13 cellular contexts compared by ENCODE assay signal in the genomic region with DNA sequence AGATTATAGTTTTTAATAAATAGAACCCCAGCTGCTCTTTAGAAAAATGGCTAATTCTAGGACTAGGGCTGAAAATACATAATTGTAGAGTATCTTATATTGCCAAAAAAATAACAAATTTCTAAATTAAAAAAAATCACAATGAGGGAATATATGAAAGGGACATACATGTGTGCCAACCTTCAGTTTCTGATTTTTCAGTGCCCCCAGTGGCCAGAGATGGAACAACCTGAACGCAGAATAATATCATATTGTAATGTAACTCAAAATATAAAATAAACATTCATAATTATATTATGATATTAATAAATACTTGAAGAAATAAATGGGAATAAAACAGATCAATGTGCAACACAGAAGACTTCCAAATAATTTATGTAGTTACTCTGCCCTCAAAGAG.
DNase-seq lines count a peak whose midpoint lies in the region; ATAC-seq, FAIRE-seq and TF ChIP-seq lines count a peak whose summit lies in the region.
"Had no signal": no experiment of that assay in that cellular context is flagged by ENCODE, and none has a peak within 500 bp of the region (broad histone marks: within the 10 kb centered on the region; RNA-seq: fewer than 3 reads in every experiment).

No MANE protein-coding gene starts in this region.

- no peak overlapping the region for H3K4me2 ChIP-seq in SK-N-SH
- no peak overlapping the region for H3K4me2 ChIP-seq in OCI-LY1 (ENCODE audit: low read length)

- no peaks in the 10 kb centered on the region for H3K27me3 ChIP-seq in SK-N-SH (ENCODE audit: insufficient read depth)
- no peaks in the 10 kb centered on the region for H3K27me3 ChIP-seq in OCI-LY1 (ENCODE audit: insufficient read depth, low read length)
- no peaks in the 10 kb centered on the region for H3K27me3 ChIP-seq in esophagus muscularis mucosa
- H3K27me3 ChIP-seq in testis, result no peaks in the 10 kb centered on the region
- H3K27me3 ChIP-seq: ascending aorta, SJSA1 had no signal

- CTCF ChIA-PET in SK-N-SH (lab: Yijun Ruan, JAX), result interaction anchor here (0.8 to 1.7 kb wide), 7 partner anchors 8 to 693 kb away, joined by 3 to 6 read pairs (median 4); no protein-coding TSS in a partner anchor

- H3K79me2 ChIP-seq in SK-N-SH (ENCODE audit: insufficient read depth), result no peaks in the 10 kb centered on the region
- no peaks in the 10 kb centered on the region for H3K79me2 ChIP-seq in OCI-LY1 (ENCODE audit: insufficient read depth, low read length)

- peak; percentile 64 for TF ChIP-seq CTCF in SK-N-SH (IDR thresholded peaks at IDR 0.05)
- peak; percentile 43; the same call in 1 of the 2 replicates for TF ChIP-seq CTCF in OCI-LY1 (IDR thresholded peaks at IDR 0.05; ENCODE audit: low read length)
- peak in 2 of 3 experiments; percentile 18 to 42 for TF ChIP-seq CTCF in esophagus muscularis mucosa (IDR thresholded peaks at IDR 0.05)
- peak; percentile 20 to 73 (median 33) for TF ChIP-seq CTCF in testis (IDR thresholded peaks at IDR 0.05)

- FAIRE-seq in HTR-8/SVneo (lab: Jason Lieb, UNC), result no peak
- FAIRE-seq: GM18507 had no signal

- H3K9me3 ChIP-seq in SK-N-SH (peaks cover 4% of the 10 kb centered on the region; the same call in 1 of the 2 replicates), OCI-LY1 (ENCODE audit: low read length) (no peaks in the 10 kb centered on the region), esophagus muscularis mucosa (peaks cover 0 to 3% (median 0%) of the 10 kb centered on the region in 4 donors), testis (no peaks in the 10 kb centered on the region)
- H3K9me3 ChIP-seq: ascending aorta, HAP-1, SJSA1 had no signal

- intact Hi-C loops in esophagus muscularis mucosa (cut with DNase I) (no loop called here), testis (cut with DNase I; ENCODE audit: low total_unique reads) (no loop called here)

- H3K4me1 ChIP-seq in SK-N-SH (ENCODE audit: control insufficient read depth in 1 of 2, insufficient read depth in 2 of 2, low read depth in 1 of 2, low read length in 1 of 2) (no peaks in the 10 kb centered on the region), OCI-LY1 (ENCODE audit: insufficient read depth, low read length, severe bottlenecking) (no peaks in the 10 kb centered on the region), esophagus muscularis mucosa (peaks cover 0 to 9% (median 5%) of the 10 kb centered on the region in 4 donors), testis (no peaks in the 10 kb centered on the region)
- H3K4me1 ChIP-seq: ascending aorta, HAP-1, SJSA1 had no signal

- TF ChIP-seq RAD21 in SK-N-SH (IDR thresholded peaks at IDR 0.05; ENCODE audit: low read length), result peak; percentile 64

- no peak for ATAC-seq in SK-N-SH treated with all-trans-retinoic acid at 6 μM for 48 hours

- H3K27ac ChIP-seq in SK-N-SH (ENCODE audit: low read depth in 2 of 2, low read length in 1 of 2) (no peak overlapping the region), OCI-LY1 (ENCODE audit: low read depth, low read length, poor library complexity, severe bottlenecking) (no peak overlapping the region), esophagus muscularis mucosa (replicated peaks in 1 of 4) (no peak overlapping the region), testis (no peak overlapping the region)
- H3K27ac ChIP-seq: ascending aorta, SJSA1 had no signal

- POLR2A ChIA-PET in SK-N-SH (lab: Yijun Ruan, JAX), result no interaction called here

- TF ChIP-seq POLR2A in esophagus muscularis mucosa (IDR thresholded peaks at IDR 0.05; ENCODE audit: low read depth) (no peak), testis (IDR thresholded peaks at IDR 0.05) (no peak)

- H3K9ac ChIP-seq in SK-N-SH (no peak overlapping the region), OCI-LY1 (ENCODE audit: low read length) (no peak overlapping the region)

- WGBS in SK-N-SH (ENCODE audit: low lambda C conversion rate), result 73% methylated on average over 1 of the region's 1 CpG
- WGBS in esophagus muscularis mucosa, result 80% methylated on average over 1 of the region's 1 CpG
- WGBS in testis, 2 donors, result 58 to 85% methylated on average over 1 of the region's 1 CpG

- H3K4me3 ChIP-seq in SK-N-SH (ENCODE audit: low read depth in 2 of 2, low read length in 1 of 2) (no peak overlapping the region), OCI-LY1 (ENCODE audit: low read depth, low read length, poor library complexity, severe bottlenecking) (no peak overlapping the region), esophagus muscularis mucosa (no peak overlapping the region), testis (no peak overlapping the region)
- H3K4me3 ChIP-seq: ascending aorta, HAP-1, SJSA1 had no signal

- no peaks in the 10 kb centered on the region for H3F3A ChIP-seq in SK-N-SH (replicated peaks; ENCODE audit: insufficient read depth)
- H3F3A ChIP-seq in OCI-LY1 (ENCODE audit: insufficient read depth, low read length), result no peaks in the 10 kb centered on the region

- DNase-seq in SK-N-SH (no peak), esophagus muscularis mucosa (ENCODE audit: extremely low spot score) (no peak), testis (no peak), middle frontal gyrus (ENCODE audit: extremely low spot score, low spot score) (no peak), HTR-8/SVneo (ENCODE audit: insufficient read length, low spot score) (no peak)
- no peak for DNase-seq in stimulated activated CD4-positive, alpha-beta T cell treated with anti-CD3 and anti-CD28 coated beads, Interleukin-15, amount 100 ng/mL, for 24 hours
- DNase-seq: NCI-H2029 had no signal

- no peaks in the 10 kb centered on the region; the same call in 1 of the 2 replicates for H3K9me2 ChIP-seq in SK-N-SH
- no peaks in the 10 kb centered on the region for H3K9me2 ChIP-seq in OCI-LY1 (ENCODE audit: low read depth, low read length)

- TF ChIP-seq EP300 in SK-N-SH (IDR thresholded peaks at IDR 0.05; ENCODE audit: borderline replicate concordance in 1 of 2, low read depth in 1 of 2, low read length in 1 of 2) (no peak), esophagus muscularis mucosa (IDR thresholded peaks at IDR 0.05) (no peak)

- no peak overlapping the region for H2AFZ ChIP-seq in SK-N-SH (ENCODE audit: low read depth)
- no peak overlapping the region for H2AFZ ChIP-seq in OCI-LY1 (ENCODE audit: low read length)

- no peaks in the 10 kb centered on the region for H3K36me3 ChIP-seq in SK-N-SH (replicated peaks in 1 of 2; ENCODE audit: control insufficient read depth in 1 of 2, insufficient read depth in 2 of 2, low read length in 1 of 2)
- H3K36me3 ChIP-seq in OCI-LY1 (ENCODE audit: insufficient read depth, low read length), result no peaks in the 10 kb centered on the region
- no peaks in the 10 kb centered on the region for H3K36me3 ChIP-seq in esophagus muscularis mucosa
- no peaks in the 10 kb centered on the region for H3K36me3 ChIP-seq in testis (ENCODE audit: low read depth, missing control alignments)
- H3K36me3 ChIP-seq: ascending aorta, HAP-1, SJSA1 had no signal

- H4K20me1 ChIP-seq in SK-N-SH (ENCODE audit: insufficient read depth) (no peaks in the 10 kb centered on the region), OCI-LY1 (ENCODE audit: insufficient read depth, low read length) (no peaks in the 10 kb centered on the region)

TF ChIP-seq in SK-N-SH, 30 proteins besides CTCF, POLR2A, EP300 and RAD21:
- TF ChIP-seq FOSL2 (IDR thresholded peaks at IDR 0.05; ENCODE audit: borderline replicate concordance, low read depth) (no peak), RFX5 (IDR thresholded peaks at IDR 0.05; ENCODE audit: low read length) (no peak), FOXJ3 (CRISPR knock-in tag; IDR thresholded peaks at IDR 0.05) (no peak), RXRA (IDR thresholded peaks at IDR 0.05; ENCODE audit: borderline replicate concordance, low read depth) (no peak), MXI1 (IDR thresholded peaks at IDR 0.05; ENCODE audit: low read depth, low read length) (no peak), MEF2A (IDR thresholded peaks at IDR 0.05; ENCODE audit: borderline replicate concordance, low read depth) (no peak)

TF ChIP-seq in SK-N-SH treated with all-trans-retinoic acid at 6 μM for 48 hours, 23 proteins besides CTCF, POLR2A, EP300 and RAD21:
- no peak for TF ChIP-seq ZNF70 (CRISPR knock-in tag; IDR thresholded peaks at IDR 0.05)
- no peak for TF ChIP-seq ZNF8 (CRISPR knock-in tag; IDR thresholded peaks at IDR 0.05)
- TF ChIP-seq GLIS3 (CRISPR knock-in tag; IDR thresholded peaks at IDR 0.05), result no peak
- TF ChIP-seq PPARA (CRISPR knock-in tag; IDR thresholded peaks at IDR 0.05; ENCODE audit: borderline replicate concordance), result no peak
- no peak for TF ChIP-seq OSR1 (CRISPR knock-in tag; IDR thresholded peaks at IDR 0.05)
- TF ChIP-seq TCF4 (CRISPR knock-in tag; IDR thresholded peaks at IDR 0.05; ENCODE audit: borderline replicate concordance), result no peak
- no peak for TF ChIP-seq ESRRG (CRISPR knock-in tag; IDR thresholded peaks at IDR 0.05)
TF ChIP-seq in SK-N-SH treated with all-trans-retinoic acid at 6 μM for 48 hours: peak in this region for 0.
